1 cellular context compared by ENCODE assay signal in genomic region chr19:33798701-33799111, GRCh38.
TF ChIP-seq lines count a peak whose summit lies in the region.

No MANE protein-coding gene starts in this region.

TF ChIP-seq in WTC11, 78 proteins besides CTCF, POLR2A, EP300 and RAD21 (continued from another document):
- TF ChIP-seq, protein P1, sequence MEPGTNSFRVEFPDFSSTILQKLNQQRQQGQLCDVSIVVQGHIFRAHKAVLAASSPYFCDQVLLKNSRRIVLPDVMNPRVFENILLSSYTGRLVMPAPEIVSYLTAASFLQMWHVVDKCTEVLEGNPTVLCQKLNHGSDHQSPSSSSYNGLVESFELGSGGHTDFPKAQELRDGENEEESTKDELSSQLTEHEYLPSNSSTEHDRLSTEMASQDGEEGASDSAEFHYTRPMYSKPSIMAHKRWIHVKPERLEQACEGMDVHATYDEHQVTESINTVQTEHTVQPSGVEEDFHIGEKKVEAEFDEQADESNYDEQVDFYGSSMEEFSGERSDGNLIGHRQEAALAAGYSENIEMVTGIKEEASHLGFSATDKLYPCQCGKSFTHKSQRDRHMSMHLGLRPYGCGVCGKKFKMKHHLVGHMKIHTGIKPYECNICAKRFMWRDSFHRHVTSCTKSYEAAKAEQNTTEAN (CRISPR knock-in tag; IDR thresholded peaks at IDR 0.05): no peak
- no peak for TF ChIP-seq NR1H2 (CRISPR knock-in tag; IDR thresholded peaks at IDR 0.05)
